ENCODE assay signal across 5 cellular contexts in genomic region chr11:43626798-43627197, GRCh38.
"Had no signal": no experiment of that assay in that cellular context is flagged by ENCODE, and none has a peak within 500 bp of the region (broad histone marks: within the 10 kb centered on the region; RNA-seq: fewer than 3 reads in every experiment).

No MANE protein-coding gene starts in this region.

- FAIRE-seq: HTR-8/SVneo had no signal

- H3K36me3 ChIP-seq: HAP-1 had no signal

- H3K9me3 ChIP-seq: HAP-1 had no signal

- H2AFZ ChIP-seq: GM23338 had no signal

- DNase-seq: H7, KG1 had no signal

- ATAC-seq: GM23338 had no signal

- H3K4me2 ChIP-seq: GM23338 had no signal

- H3K4me3 ChIP-seq: GM23338, HAP-1 had no signal
